1 cellular context compared by ENCODE assay signal in the genomic region with DNA sequence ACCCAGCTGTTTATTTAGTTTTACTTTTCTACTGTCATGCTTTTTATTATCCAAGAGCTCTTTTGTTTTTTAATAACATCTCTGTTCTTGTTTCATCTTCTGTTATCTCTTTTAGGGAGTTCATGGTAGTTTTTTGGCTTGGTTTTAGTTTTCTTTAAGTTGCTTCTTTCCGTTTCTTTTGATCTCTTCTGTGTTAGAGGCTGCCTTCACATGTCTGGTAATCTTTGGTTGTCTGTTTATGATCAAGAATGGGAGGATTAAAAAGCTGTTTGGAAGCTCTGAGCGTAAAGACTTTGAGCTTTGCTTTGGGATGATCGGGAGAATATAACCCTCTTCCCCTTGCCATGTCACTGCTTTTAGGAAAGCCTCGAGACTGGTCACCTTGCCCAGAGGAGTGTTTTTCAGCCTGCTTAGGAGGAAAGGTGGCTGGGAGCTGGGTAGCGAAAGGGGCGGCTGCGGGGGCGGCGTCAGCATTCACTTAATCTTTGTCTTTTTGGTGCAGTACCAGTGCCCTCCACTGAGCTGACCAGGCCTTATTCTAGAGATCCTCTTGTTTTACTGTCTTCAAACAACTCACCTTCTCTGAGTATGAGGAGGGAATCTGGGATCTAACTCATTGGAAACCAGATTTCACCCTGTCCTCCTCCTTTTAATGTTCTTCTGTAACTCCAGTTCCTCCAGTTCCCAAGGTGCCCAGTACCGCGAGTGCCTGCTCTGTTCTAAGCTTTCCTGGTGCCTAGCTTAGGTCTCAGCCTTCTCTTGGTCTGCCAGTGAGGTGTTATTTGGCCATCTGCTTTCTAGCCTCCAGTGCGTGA.
TF ChIP-seq lines count a peak whose summit lies in the region.

No MANE protein-coding gene starts in this region.

TF ChIP-seq in K562, 482 proteins besides CTCF, POLR2A, EP300 and RAD21 (continued from another document):
- TF ChIP-seq, protein P1, sequence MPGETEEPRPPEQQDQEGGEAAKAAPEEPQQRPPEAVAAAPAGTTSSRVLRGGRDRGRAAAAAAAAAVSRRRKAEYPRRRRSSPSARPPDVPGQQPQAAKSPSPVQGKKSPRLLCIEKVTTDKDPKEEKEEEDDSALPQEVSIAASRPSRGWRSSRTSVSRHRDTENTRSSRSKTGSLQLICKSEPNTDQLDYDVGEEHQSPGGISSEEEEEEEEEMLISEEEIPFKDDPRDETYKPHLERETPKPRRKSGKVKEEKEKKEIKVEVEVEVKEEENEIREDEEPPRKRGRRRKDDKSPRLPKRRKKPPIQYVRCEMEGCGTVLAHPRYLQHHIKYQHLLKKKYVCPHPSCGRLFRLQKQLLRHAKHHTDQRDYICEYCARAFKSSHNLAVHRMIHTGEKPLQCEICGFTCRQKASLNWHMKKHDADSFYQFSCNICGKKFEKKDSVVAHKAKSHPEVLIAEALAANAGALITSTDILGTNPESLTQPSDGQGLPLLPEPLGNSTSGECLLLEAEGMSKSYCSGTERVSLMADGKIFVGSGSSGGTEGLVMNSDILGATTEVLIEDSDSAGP (CRISPR knock-in tag; IDR thresholded peaks at IDR 0.05): no peak
- TF ChIP-seq KLF13 (tag; IDR thresholded peaks at IDR 0.05; ENCODE audit: borderline replicate concordance, low read depth): no peak
- no peak for TF ChIP-seq CHD7 (IDR thresholded peaks at IDR 0.05; ENCODE audit: low read depth, low read length)
- no peak for TF ChIP-seq ZNF766 (CRISPR knock-in tag; conservative IDR thresholded peaks at IDR 0.05)
- no peak for TF ChIP-seq PURB (CRISPR knock-in tag; IDR thresholded peaks at IDR 0.05; ENCODE audit: low read depth)
- TF ChIP-seq TCFL5 (CRISPR knock-in tag; conservative IDR thresholded peaks at IDR 0.05): no peak
- no peak for TF ChIP-seq ZNF79 (CRISPR knock-in tag; IDR thresholded peaks at IDR 0.05; ENCODE audit: low read depth)
- no peak for TF ChIP-seq XRCC3 (IDR thresholded peaks at IDR 0.05)
- no peak for TF ChIP-seq RBM39 (optimal IDR thresholded peaks at IDR 0.05; ENCODE audit: low read depth, low read length)
- no peak for TF ChIP-seq KAT7 (CRISPR knock-in tag; IDR thresholded peaks at IDR 0.05; ENCODE audit: borderline replicate concordance)
- no peak for TF ChIP-seq ZZZ3 (IDR thresholded peaks at IDR 0.05)
- no peak for TF ChIP-seq SRSF3 (IDR thresholded peaks at IDR 0.05; ENCODE audit: insufficient read depth, low read length)
- TF ChIP-seq STAG1 (CRISPR knock-in tag; IDR thresholded peaks at IDR 0.05; ENCODE audit: borderline replicate concordance): no peak
